ENCODE assay signal across 9 cellular contexts in genomic region chr14:34324363-34324795, GRCh38.
DNase-seq lines count a peak whose midpoint lies in the region; ATAC-seq and TF ChIP-seq lines count a peak whose summit lies in the region.
"Had no signal": no experiment of that assay in that cellular context is flagged by ENCODE, and none has a peak within 500 bp of the region (broad histone marks: within the 10 kb centered on the region; RNA-seq: fewer than 3 reads in every experiment).

No MANE protein-coding gene starts in this region.

- in situ Hi-C loops in Panc1 (cut with HindIII; ENCODE audit: low pct_unique_long_range_greater_than_20kb, low sequenced_read_pairs): no loop called here

- H3K9me3 Mint-ChIP-seq in neural progenitor cell: no peaks in the 10 kb centered on the region

- no peak overlapping the region for H3K27ac ChIP-seq in Panc1 (ENCODE audit: low read length)
- no peak overlapping the region for H3K27ac ChIP-seq in neural progenitor cell
- H3K27ac ChIP-seq: BLaER1 treated with 17β-estradiol and CSF1 and Interleukin-3, amounts not matched to agents 10 nM and 100 nM had no signal

- H3K27me3 ChIP-seq in Panc1 (ENCODE audit: control insufficient read depth, insufficient read depth, low read length) (peaks cover 2% of the 10 kb centered on the region), neural progenitor cell (no peaks in the 10 kb centered on the region)
- H3K27me3 ChIP-seq: BLaER1 treated with 17β-estradiol and CSF1 and Interleukin-3, amounts not matched to agents 10 nM and 100 nM had no signal

- H3K4me1 Mint-ChIP-seq in neural progenitor cell: no peaks in the 10 kb centered on the region

- H3K4me1 ChIP-seq in Panc1 (ENCODE audit: control insufficient read depth, insufficient read depth, low read length): no peaks in the 10 kb centered on the region
- H3K4me1 ChIP-seq in neural progenitor cell: no peaks in the 10 kb centered on the region
- H3K4me1 ChIP-seq: BLaER1 treated with 17β-estradiol and CSF1 and Interleukin-3, amounts not matched to agents 10 nM and 100 nM had no signal

- DNase-seq in NCI-H1417 (lab: John Stamatoyannopoulos, UW): peak; percentile 28 to 79 (median 47)
- DNase-seq in NCI-H1417 treated with DMSO at 0.1 percent for 48 hours (lab: John Stamatoyannopoulos, UW): no peak
- no peak for DNase-seq in Panc1 (ENCODE audit: low read depth, low spot score)
- peak; percentile 42 to 64 for DNase-seq in erythroblast (lab: John Stamatoyannopoulos, UW)
- DNase-seq in neural progenitor cell (ENCODE audit: low spot score): peak; percentile 75
- DNase-seq in central memory CD4-positive, alpha-beta T cell: no peak

- no peak overlapping the region for H3K4me2 ChIP-seq in neural progenitor cell
- H3K4me2 ChIP-seq: BLaER1 treated with 17β-estradiol and CSF1 and Interleukin-3, amounts not matched to agents 10 nM and 100 nM had no signal

- POLR2A ChIA-PET in Panc1 (lab: Charles Lee): interaction anchor here (0.5 kb wide), 1 partner anchor 109 kb away, joined by 3 read pairs; no protein-coding TSS in a partner anchor

- no peaks in the 10 kb centered on the region for H3K36me3 Mint-ChIP-seq in neural progenitor cell

- H3K36me3 ChIP-seq in Panc1 (ENCODE audit: control insufficient read depth, insufficient read depth, low read length): no peaks in the 10 kb centered on the region
- H3K36me3 ChIP-seq in neural progenitor cell: no peaks in the 10 kb centered on the region
- H3K36me3 ChIP-seq: BLaER1 treated with 17β-estradiol and CSF1 and Interleukin-3, amounts not matched to agents 10 nM and 100 nM had no signal

- ATAC-seq in Panc1 (peak; percentile 64; the same call in 1 of the 2 replicates), GM18520 (IDR thresholded peaks at IDR 0.05; ENCODE audit: unreplicated experiment) (no peak)

- peak; percentile 65 for TF ChIP-seq CTCF in Panc1 (IDR thresholded peaks at IDR 0.05)
- peak; percentile 86 for TF ChIP-seq CTCF in neural progenitor cell (IDR thresholded peaks at IDR 0.05)

- intact Hi-C loops in Panc1 (cut with micrococcal nuclease; ENCODE audit: unreplicated experiment): loop anchor here (5.0 kb wide), 1 partner anchor 1747 kb away; no protein-coding TSS in a partner anchor

- no peak overlapping the region for H3K27ac Mint-ChIP-seq in neural progenitor cell

- no peaks in the 10 kb centered on the region for H3K9me3 ChIP-seq in Panc1 (ENCODE audit: control insufficient read depth, insufficient read depth, low read depth, low read length)
- H3K9me3 ChIP-seq in neural progenitor cell (ENCODE audit: low read depth): no peaks in the 10 kb centered on the region
- H3K9me3 ChIP-seq: BLaER1 treated with 17β-estradiol and CSF1 and Interleukin-3, amounts not matched to agents 10 nM and 100 nM had no signal

- TF ChIP-seq EP300 in Ishikawa (IDR thresholded peaks at IDR 0.05; ENCODE audit: borderline replicate concordance): no peak

- BruUV-seq in Panc1 (replicated peaks; lab: Mats Ljungman, UMichigan): no TSS peak

- H3K4me3 Mint-ChIP-seq in neural progenitor cell: no peak overlapping the region

- CTCF ChIA-PET in Panc1 (lab: Charles Lee): no interaction called here

- H3F3A ChIP-seq in neural progenitor cell (ENCODE audit: low read depth): no peaks in the 10 kb centered on the region

- H4K20me1 ChIP-seq in neural progenitor cell (ENCODE audit: low read depth): no peaks in the 10 kb centered on the region
- H4K20me1 ChIP-seq: BLaER1 treated with 17β-estradiol and CSF1 and Interleukin-3, amounts not matched to agents 10 nM and 100 nM had no signal

- no peak overlapping the region for H2AFZ ChIP-seq in neural progenitor cell (replicated peaks)

- H3K4me3 ChIP-seq in Panc1 (ENCODE audit: low read depth in 2 of 2, low read length in 2 of 2) (no peak overlapping the region), neural progenitor cell (no peak overlapping the region)
- H3K4me3 ChIP-seq: BLaER1 treated with 17β-estradiol and CSF1 and Interleukin-3, amounts not matched to agents 10 nM and 100 nM had no signal

- no peaks in the 10 kb centered on the region for H3K79me2 ChIP-seq in neural progenitor cell (ENCODE audit: low read depth)

- H3K9ac ChIP-seq in neural progenitor cell: no peak overlapping the region
- H3K9ac ChIP-seq: BLaER1 treated with 17β-estradiol and CSF1 and Interleukin-3, amounts not matched to agents 10 nM and 100 nM had no signal

- peaks cover 9% of the 10 kb centered on the region for H3K27me3 Mint-ChIP-seq in neural progenitor cell (ENCODE audit: insufficient read depth, low read depth)

- peak; percentile 74 for TF ChIP-seq RAD21 in Ishikawa (IDR thresholded peaks at IDR 0.05; ENCODE audit: low read depth)

- TF ChIP-seq POLR2A in erythroblast (IDR thresholded peaks at IDR 0.05; ENCODE audit: low read length): no peak

TF ChIP-seq in Ishikawa, 13 proteins besides CTCF, POLR2A, EP300 and RAD21:
- no peak for TF ChIP-seq YY1 (IDR thresholded peaks at IDR 0.05; ENCODE audit: low read depth)
- no peak for TF ChIP-seq TCF12 (IDR thresholded peaks at IDR 0.05; ENCODE audit: low read depth)
- no peak for TF ChIP-seq TAF1 (IDR thresholded peaks at IDR 0.05; ENCODE audit: low read depth)

Comparison
In these comparisons a context has a peak if more than half of its experiments do, and no peak if none do; other contexts are left out.
1. DNase-seq: peak in NCI-H1417 (3 of 3), erythroblast (2 of 2) and neural progenitor cell (single experiment); none in NCI-H1417 treated with DMSO at 0.1 percent for 48 hours (single experiment), Panc1 (single experiment) and central memory CD4-positive, alpha-beta T cell (single experiment).